8 cellular contexts compared by ENCODE assay signal in genomic region chr10:45000764-45001381, GRCh38. TPM values are rescaled to one million over a fixed set of nuclear protein-coding genes. Genes with fewer than 3 reads are reported as not detected.
DNase-seq lines count a peak whose midpoint lies in the region; ATAC-seq and TF ChIP-seq lines count a peak whose summit lies in the region.

Gene ZNF22, plus strand, starts transcription at chr10:45000923. Its CDS starts 2,446 bp downstream, at chr10:45003369.

- no peak for DNase-seq in AG04449 (ENCODE audit: low read depth, low spot score)
- peak; percentile 21 for DNase-seq in NCI-H446 treated with DMSO at 0.1 percent for 48 hours (lab: John Stamatoyannopoulos, UW)
- DNase-seq in activated CD8-positive, alpha-beta memory T cell treated with anti-CD3 and anti-CD28 coated beads for 4 hours (ENCODE audit: low read depth in 2 of 2), result peak; percentile 58 to 62
- peak; percentile 86 for DNase-seq in endodermal cell
- DNase-seq in mesothelial cell of epicardium (ENCODE audit: low spot score in 2 of 2, unreplicated experiment in 2 of 2), result peak; percentile 62 to 83
- DNase-seq in stimulated activated CD8-positive, alpha-beta memory T cell treated with anti-CD3 and anti-CD28 coated beads, Interleukin-4, amount 100 ng/mL, for 1 hour (ENCODE audit: low read depth in 2 of 2, low spot score in 1 of 2), result peak; percentile 34 to 51

- H3K36me3 Mint-ChIP-seq in endodermal cell (ENCODE audit: low read depth) (peaks cover 30% of the 10 kb centered on the region), mesothelial cell of epicardium (peaks cover 18% of the 10 kb centered on the region)

- peak within 1 kb of the TSS; percentile 87 for H3K27ac ChIP-seq in endodermal cell (ENCODE audit: low read depth, low read length)

- peaks cover 17% of the 10 kb centered on the region for H3K4me1 Mint-ChIP-seq in endodermal cell
- H3K4me1 Mint-ChIP-seq in mesothelial cell of epicardium, result peaks cover 34% of the 10 kb centered on the region

- peaks cover 2% of the 10 kb centered on the region for H3K27me3 Mint-ChIP-seq in endodermal cell (ENCODE audit: insufficient read depth)
- no peaks in the 10 kb centered on the region for H3K27me3 Mint-ChIP-seq in mesothelial cell of epicardium (ENCODE audit: low read depth)

- H3K4me3 Mint-ChIP-seq in endodermal cell (peak within 1 kb of the TSS; percentile 70), mesothelial cell of epicardium (peak within 1 kb of the TSS; percentile 88)

- peak within 1 kb of the TSS; percentile 56 for H3K9ac ChIP-seq in endodermal cell (ENCODE audit: extremely low read depth, low read length, poor library complexity, severe bottlenecking)

- CTCF ChIA-PET in AG04449 (lab: Yijun Ruan, JAX), result interaction anchor here (1.0 to 9.5 kb wide), 4 partner anchors 22 to 123 kb away, joined by 3 to 95 read pairs (median 4); partner anchors contain the start of gene DEPP1

- peaks cover 27% of the 10 kb centered on the region for H3K9me3 ChIP-seq in endodermal cell (ENCODE audit: control insufficient read depth, low read length)

- H3K27ac Mint-ChIP-seq in endodermal cell, result peak within 1 kb of the TSS; percentile 90
- H3K27ac Mint-ChIP-seq in mesothelial cell of epicardium, result peak within 1 kb of the TSS; percentile 98

- no peaks in the 10 kb centered on the region for H3K27me3 ChIP-seq in endodermal cell (ENCODE audit: control insufficient read depth, insufficient read depth, low read length, poor library complexity, severe bottlenecking)

- peaks cover 33% of the 10 kb centered on the region for H3K9me3 Mint-ChIP-seq in endodermal cell
- no peaks in the 10 kb centered on the region for H3K9me3 Mint-ChIP-seq in mesothelial cell of epicardium

- TF ChIP-seq CTCF in AG04449 (IDR thresholded peaks at IDR 0.05; ENCODE audit: insufficient read depth, low read length, missing control alignments), result no peak
- no peak for TF ChIP-seq CTCF in endodermal cell (conservative IDR thresholded peaks at IDR 0.05)
- TF ChIP-seq CTCF in mesothelial cell of epicardium (IDR thresholded peaks at IDR 0.05; ENCODE audit: unreplicated experiment), result peak; percentile 12

- 3 to 6% methylated on average over 19 to 79 of the region's 79 CpGs for WGBS in endodermal cell (ENCODE audit: insufficient coverage in 1 of 2, insufficient read length in 1 of 2), 2 experiments

- POLR2A ChIA-PET in AG04449 (lab: Yijun Ruan, JAX), result interaction anchor here (1.2 to 1.9 kb wide), 3 partner anchors 19 to 68 kb away, joined by 5 to 9 read pairs (median 7); partner anchors contain the start of gene DEPP1

- H3K4me3 ChIP-seq in AG04449 (ENCODE audit: low read depth, low read length) (peak within 1 kb of the TSS; percentile 72), endodermal cell (ENCODE audit: low read length) (peak within 1 kb of the TSS; percentile 81)

- no peaks in the 10 kb centered on the region for H3K4me1 ChIP-seq in endodermal cell (ENCODE audit: control insufficient read depth, insufficient read depth, low read length)

- peaks cover 25% of the 10 kb centered on the region for H3K36me3 ChIP-seq in endodermal cell (ENCODE audit: control insufficient read depth, insufficient read depth, low read length)

- ATAC-seq in GM18520 (IDR thresholded peaks at IDR 0.05; ENCODE audit: unreplicated experiment) (peak; percentile 53), HG03045 (IDR thresholded peaks at IDR 0.05; ENCODE audit: unreplicated experiment) (peak; percentile 72)

RNA-seq across cellular contexts. Expression of gene ZNF22, which starts in this region (rescaled TPM):
- 10 to 100 TPM; 35.5 to 42.5 TPM for total RNA-seq in endodermal cell
- 59.3 TPM for polyA plus RNA-seq in endodermal cell (2013, experiment 1 of 2)
- polyA plus RNA-seq in endodermal cell (2013, experiment 2 of 2), result 54.5 TPM
- 44.7 to 46.8 TPM (median 45.2 TPM) in 3 replicates for total RNA-seq in mesothelial cell of epicardium
